In genomic region chr7:99373086-99374066, GRCh38 we compare ENCODE assay signal across 9 cellular contexts. TPM values are rescaled to one million over a fixed set of nuclear protein-coding genes. Genes with fewer than 3 reads are reported as not detected.
A peak's percentile ranks its signal among the peaks of the same experiment; 100 is the strongest.
DNase-seq lines count a peak whose midpoint lies in the region; ATAC-seq and TF ChIP-seq lines count a peak whose summit lies in the region.
"Had no signal": no experiment of that assay in that cellular context is flagged by ENCODE, and none has a peak within 500 bp of the region (broad histone marks: within the 10 kb centered on the region; RNA-seq: fewer than 3 reads in every experiment).

No MANE protein-coding gene starts in this region.

- H3K36me3 Mint-ChIP-seq in T-helper 1 cell treated with Interleukin-12 subunit alpha and Interleukin-12 subunit beta and Interleukin-4 antibody, amounts not matched to agents 30 μg/mL and 1 μg/mL, for 36 hours (ENCODE audit: low read depth), result peaks cover 23% of the 10 kb centered on the region
- peaks cover 45% of the 10 kb centered on the region for H3K36me3 Mint-ChIP-seq in activated T-helper 17 cell treated with anti-CD3 and anti-CD28 coated beads, Interleukin-2, amount 50 U/mL, for 72 hours (ENCODE audit: low read depth)
- peaks cover 0 to 3% (median 0%) of the 10 kb centered on the region in 3 donors for H3K36me3 Mint-ChIP-seq in immature natural killer cell

- no peaks in the 10 kb centered on the region for H3K27me3 ChIP-seq in stomach

- H3K9me3 Mint-ChIP-seq in T-helper 1 cell treated with Interleukin-12 subunit alpha and Interleukin-12 subunit beta and Interleukin-4 antibody, amounts not matched to agents 30 μg/mL and 1 μg/mL, for 36 hours, result no peaks in the 10 kb centered on the region
- no peaks in the 10 kb centered on the region for H3K9me3 Mint-ChIP-seq in activated T-helper 17 cell treated with anti-CD3 and anti-CD28 coated beads, Interleukin-2, amount 50 U/mL, for 72 hours
- H3K9me3 Mint-ChIP-seq in immature natural killer cell, result no peaks in the 10 kb centered on the region

- H3K4me1 Mint-ChIP-seq in T-helper 1 cell treated with Interleukin-12 subunit alpha and Interleukin-12 subunit beta and Interleukin-4 antibody, amounts not matched to agents 30 μg/mL and 1 μg/mL, for 36 hours (ENCODE audit: low read depth), result peaks cover 28% of the 10 kb centered on the region
- H3K4me1 Mint-ChIP-seq in activated T-helper 17 cell treated with anti-CD3 and anti-CD28 coated beads, Interleukin-2, amount 50 U/mL, for 72 hours, result peaks cover 3% of the 10 kb centered on the region
- H3K4me1 Mint-ChIP-seq in immature natural killer cell, result peaks cover 16 to 19% of the 10 kb centered on the region in 2 donors

- peak overlapping the region; percentile 69 for H3K27ac Mint-ChIP-seq in T-helper 1 cell treated with Interleukin-12 subunit alpha and Interleukin-12 subunit beta and Interleukin-4 antibody, amounts not matched to agents 30 μg/mL and 1 μg/mL, for 36 hours
- peak overlapping the region; percentile 68 for H3K27ac Mint-ChIP-seq in activated T-helper 17 cell treated with anti-CD3 and anti-CD28 coated beads, Interleukin-2, amount 50 U/mL, for 72 hours
- H3K27ac Mint-ChIP-seq in immature natural killer cell, result peak overlapping the region; percentile 40 to 85 (median 80)

- peaks cover 18 to 56% (median 40%) of the 10 kb centered on the region in 4 donors for H3K4me1 ChIP-seq in stomach

- H3K4me3 Mint-ChIP-seq in T-helper 1 cell treated with Interleukin-12 subunit alpha and Interleukin-12 subunit beta and Interleukin-4 antibody, amounts not matched to agents 30 μg/mL and 1 μg/mL, for 36 hours, result peak overlapping the region; percentile 82
- H3K4me3 Mint-ChIP-seq in activated T-helper 17 cell treated with anti-CD3 and anti-CD28 coated beads, Interleukin-2, amount 50 U/mL, for 72 hours, result peak overlapping the region; percentile 86
- H3K4me3 Mint-ChIP-seq in immature natural killer cell, result peak overlapping the region; percentile 70 to 83 (median 81)

- no peak for TF ChIP-seq CTCF in stomach (IDR thresholded peaks at IDR 0.05)

- 76 to 86% (median 82%) methylated on average over 42 of the region's 42 CpGs for WGBS in stomach, 5 donors

- peaks cover 9 to 29% (median 23%) of the 10 kb centered on the region in 4 donors for H3K36me3 ChIP-seq in stomach

- no peaks in the 10 kb centered on the region for H3K27me3 Mint-ChIP-seq in T-helper 1 cell treated with Interleukin-12 subunit alpha and Interleukin-12 subunit beta and Interleukin-4 antibody, amounts not matched to agents 30 μg/mL and 1 μg/mL, for 36 hours (ENCODE audit: low read depth)
- no peaks in the 10 kb centered on the region for H3K27me3 Mint-ChIP-seq in activated T-helper 17 cell treated with anti-CD3 and anti-CD28 coated beads, Interleukin-2, amount 50 U/mL, for 72 hours
- H3K27me3 Mint-ChIP-seq in immature natural killer cell (ENCODE audit: low read depth in 3 of 3), result peaks cover 0 to 1% (median 0%) of the 10 kb centered on the region in 3 donors

- ATAC-seq in activated T-helper 17 cell treated with anti-CD3 and anti-CD28 coated beads, Interleukin-2, amount 50 U/mL, for 72 hours (replicated peaks), result no peak

- no peaks in the 10 kb centered on the region for H3K9me3 ChIP-seq in stomach

- peak overlapping the region; percentile 85 to 97 (median 91) for H3K27ac ChIP-seq in stomach

- TF ChIP-seq POLR2A in stomach (IDR thresholded peaks at IDR 0.05), result no peak

- DNase-seq in T-helper 1 cell (no peak), immature natural killer cell (no peak), stomach (no peak), GM03348 (ENCODE audit: low spot score) (no peak), EL (no peak)
- DNase-seq in stimulated activated CD4-positive, alpha-beta T cell treated with anti-CD3 and anti-CD28 coated beads, Interleukin-15, amount 100 ng/mL, for 24 hours, result no peak
- DNase-seq: amniotic stem cell had no signal

- H3K4me3 ChIP-seq in stomach, result peak overlapping the region; percentile 87 to 94 (median 94)

- intact Hi-C loops in stomach (cut with DNase I; ENCODE audit: low total_unique reads), result no loop called here

- no peak for TF ChIP-seq EP300 in stomach (IDR thresholded peaks at IDR 0.05)

RNA-seq across cellular contexts. Expression of gene ARPC1B, which starts 1.2 kb away (rescaled TPM):
- total RNA-seq in activated T-helper 17 cell treated with anti-CD3 and anti-CD28 coated beads, Interleukin-2, amount 50 U/mL, for 72 hours, result 100 to 1,000 TPM; 223 to 410 TPM
- polyA plus RNA-seq in immature natural killer cell (100 to 1,000 TPM; 582 to 834 (median 626) TPM), stomach (100 to 1,000 TPM in 2 of 3 donors, 10 to 100 TPM in 1; 89.9 to 196 (median 106) TPM)
- total RNA-seq in stomach, result 100 to 1,000 TPM in 3 of 5 donors, 10 to 100 TPM in 2; 25.1 to 229 (median 113) TPM

RNA-seq across cellular contexts. Expression of gene PDAP1, which starts 35.0 kb away (rescaled TPM):
- total RNA-seq in activated T-helper 17 cell treated with anti-CD3 and anti-CD28 coated beads, Interleukin-2, amount 50 U/mL, for 72 hours, result 100 to 1,000 TPM in 1 of 2 donors, 10 to 100 TPM in 1; 73.7 to 129 TPM
- 10 to 100 TPM; 20.7 to 43.3 (median 30.0) TPM for polyA plus RNA-seq in immature natural killer cell
- 10 to 100 TPM; 22.8 to 79.9 (median 32.3) TPM for total RNA-seq in stomach
- 100 to 1,000 TPM; 129 to 153 (median 133) TPM for polyA plus RNA-seq in stomach

RNA-seq across cellular contexts. Expression of gene BUD31, which starts 35.4 kb away (rescaled TPM):
- 100 to 1,000 TPM in 1 of 2 donors, 10 to 100 TPM in 1; 96.1 to 138 TPM for total RNA-seq in activated T-helper 17 cell treated with anti-CD3 and anti-CD28 coated beads, Interleukin-2, amount 50 U/mL, for 72 hours
- 100 to 1,000 TPM; 265 to 362 (median 279) TPM for polyA plus RNA-seq in immature natural killer cell
- total RNA-seq in stomach, result 100 to 1,000 TPM in 1 of 5 donors, 10 to 100 TPM in 4; 58.0 to 122 (median 82.3) TPM
- 100 to 1,000 TPM; 127 to 155 (median 151) TPM for polyA plus RNA-seq in stomach

RNA-seq across cellular contexts. Expression of gene ARPC1A, which starts 47.7 kb away (rescaled TPM):
- 10 to 100 TPM; 47.4 to 74.1 TPM for total RNA-seq in activated T-helper 17 cell treated with anti-CD3 and anti-CD28 coated beads, Interleukin-2, amount 50 U/mL, for 72 hours
- 10 to 100 TPM; 26.6 to 49.2 (median 39.5) TPM for polyA plus RNA-seq in immature natural killer cell
- 100 to 1,000 TPM in 4 of 5 donors, 10 to 100 TPM in 1; 93.3 to 220 (median 117) TPM for total RNA-seq in stomach
- 100 to 1,000 TPM; 165 to 344 (median 257) TPM for polyA plus RNA-seq in stomach
